Comparison of ENCODE assay signal across 1 cellular context in the genomic region with DNA sequence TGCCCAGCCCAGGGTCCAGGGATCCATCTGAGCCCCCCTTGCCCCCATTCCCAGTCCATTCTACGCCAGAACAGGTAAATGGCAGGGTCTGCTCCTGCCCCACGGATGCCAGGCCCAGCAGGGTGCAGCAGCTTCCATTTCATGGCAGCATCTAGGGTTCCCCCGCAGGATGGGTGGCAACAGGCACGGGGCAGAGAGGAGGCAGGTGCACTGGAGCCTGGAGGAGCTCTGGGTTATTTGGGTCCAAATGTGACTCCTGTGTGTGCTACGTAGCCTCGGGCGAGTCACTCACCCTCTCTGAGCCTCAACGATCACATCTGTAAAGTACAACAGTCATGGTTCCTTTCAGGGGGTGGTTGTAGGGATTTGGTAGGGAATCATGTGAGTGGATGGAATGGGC.
TF ChIP-seq lines count a peak whose summit lies in the region.

No MANE protein-coding gene starts in this region.

TF ChIP-seq in HepG2, 621 proteins besides CTCF, POLR2A, EP300 and RAD21:
- TF ChIP-seq THAP11 (CRISPR knock-in tag; IDR thresholded peaks at IDR 0.05) (no peak), ZNF678 (CRISPR knock-in tag; IDR thresholded peaks at IDR 0.05) (no peak), ZNF768 (CRISPR knock-in tag; IDR thresholded peaks at IDR 0.05) (peak; percentile 46; the same call in 1 of the 2 replicates), ZNF749 (CRISPR knock-in tag; IDR thresholded peaks at IDR 0.05; ENCODE audit: borderline replicate concordance) (no peak), ARNTL (CRISPR knock-in tag; IDR thresholded peaks at IDR 0.05) (no peak)
TF ChIP-seq in HepG2: peak in this region for 1.
